In genomic region chr17:75864448-75864871, GRCh38 we compare ENCODE assay signal across 9 cellular contexts. TPM values are rescaled to one million over a fixed set of nuclear protein-coding genes. Genes with fewer than 3 reads are reported as not detected.
DNase-seq lines count a peak whose midpoint lies in the region; ATAC-seq and TF ChIP-seq lines count a peak whose summit lies in the region.
"Had no signal": no experiment of that assay in that cellular context is flagged by ENCODE, and none has a peak within 500 bp of the region (broad histone marks: within the 10 kb centered on the region; RNA-seq: fewer than 3 reads in every experiment).

No MANE protein-coding gene starts in this region.

- no peaks in the 10 kb centered on the region for H3K36me3 Mint-ChIP-seq in neural progenitor cell

- ATAC-seq in HG02759 (IDR thresholded peaks at IDR 0.05; ENCODE audit: unreplicated experiment): peak; percentile 80

- peak; percentile 30 to 35 for DNase-seq in stimulated activated CD4-positive, alpha-beta T cell treated with anti-CD3 and anti-CD28 coated beads, Interleukin-2, amount 100 ng/mL, for 24 hours
- DNase-seq in stimulated activated CD4-positive, alpha-beta T cell treated with anti-CD3 and anti-CD28 coated beads, Interleukin-12 subunit alpha, Interleukin-12 subunit beta, amount 100 ng/mL, for 4 hours: no peak
- DNase-seq in NOMO-1 treated with DMSO at 0.1 percent for 48 hours (lab: John Stamatoyannopoulos, UW; ENCODE audit: unreplicated experiment): peak; percentile 32
- peak; percentile 44 for DNase-seq in dedifferentiated amniotic fluid mesenchymal stem cell (ENCODE audit: extremely low spot score)
- DNase-seq in neural progenitor cell (ENCODE audit: low spot score): peak; percentile 32
- no peak for DNase-seq in ACHN
- DNase-seq in NCI-H1436 treated with DMSO at 0.1 percent for 48 hours (lab: John Stamatoyannopoulos, UW): no peak

- H3K4me3 ChIP-seq in neural progenitor cell: no peak overlapping the region

- no peaks in the 10 kb centered on the region for H3K36me3 ChIP-seq in neural progenitor cell

- no peak overlapping the region for H3K4me3 Mint-ChIP-seq in neural progenitor cell

- in situ Hi-C loops in ACHN (cut with HindIII; ENCODE audit: low pct_ligation_motif_present, low pct_unique_long_range_greater_than_20kb, low sequenced_read_pairs): no loop called here

- H3K9me3 Mint-ChIP-seq in neural progenitor cell: no peaks in the 10 kb centered on the region

- no peak overlapping the region for H2AFZ ChIP-seq in neural progenitor cell (replicated peaks)

- H3F3A ChIP-seq in neural progenitor cell (ENCODE audit: low read depth): peaks cover 8% of the 10 kb centered on the region

- no peak overlapping the region for H3K9ac ChIP-seq in neural progenitor cell

- no peaks in the 10 kb centered on the region for H3K9me3 ChIP-seq in neural progenitor cell (ENCODE audit: low read depth)

- no peak overlapping the region for H3K27ac ChIP-seq in neural progenitor cell
- H3K27ac ChIP-seq: epithelial cell of prostate had no signal

- no peak overlapping the region for H3K4me2 ChIP-seq in neural progenitor cell

- H4K20me1 ChIP-seq in neural progenitor cell (ENCODE audit: low read depth): no peaks in the 10 kb centered on the region

- peaks cover 8% of the 10 kb centered on the region for H3K27me3 Mint-ChIP-seq in neural progenitor cell (ENCODE audit: insufficient read depth, low read depth)

- H3K27me3 ChIP-seq in neural progenitor cell: no peaks in the 10 kb centered on the region

- H3K4me1 ChIP-seq in neural progenitor cell: no peaks in the 10 kb centered on the region

- peak overlapping the region; percentile 57 for H3K27ac Mint-ChIP-seq in neural progenitor cell

- no peaks in the 10 kb centered on the region for H3K79me2 ChIP-seq in neural progenitor cell (ENCODE audit: low read depth)

- peaks cover 23% of the 10 kb centered on the region for H3K4me1 Mint-ChIP-seq in neural progenitor cell

- no peak for TF ChIP-seq CTCF in neural progenitor cell (IDR thresholded peaks at IDR 0.05)

RNA-seq across cellular contexts. Expression of gene WBP2, which starts 9.3 kb away (rescaled TPM):
- total RNA-seq in neural progenitor cell (ENCODE audit: low replicate concordance): 20.9 and 23.8 TPM in 2 replicates

RNA-seq across cellular contexts. Expression of gene TRIM47, which starts 13.9 kb away (rescaled TPM):
- 0.90 and 1.3 TPM in 2 replicates for total RNA-seq in neural progenitor cell (ENCODE audit: low replicate concordance)

RNA-seq across cellular contexts. Expression of gene UNC13D, which starts 20.3 kb away (rescaled TPM):
- 0.09 and 0.96 TPM in 2 replicates for total RNA-seq in neural progenitor cell (ENCODE audit: low replicate concordance)

RNA-seq across cellular contexts. Expression of gene TRIM65, which starts 32.3 kb away (rescaled TPM):
- 17.2 and 36.3 TPM in 2 replicates for total RNA-seq in neural progenitor cell (ENCODE audit: low replicate concordance)

RNA-seq across cellular contexts. Expression of gene MRPL38, which starts 40.2 kb away (rescaled TPM):
- total RNA-seq in neural progenitor cell (ENCODE audit: low replicate concordance): 26.8 and 57.4 TPM in 2 replicates

Comparison
In these comparisons a context has a peak if more than half of its experiments do, and no peak if none do; other contexts are left out.
1. DNase-seq: peak in stimulated activated CD4-positive, alpha-beta T cell treated with anti-CD3 and anti-CD28 coated beads, Interleukin-2, amount 100 ng/mL, for 24 hours (2 of 2), NOMO-1 treated with DMSO at 0.1 percent for 48 hours (single experiment), dedifferentiated amniotic fluid mesenchymal stem cell (single experiment) and neural progenitor cell (single experiment); none in stimulated activated CD4-positive, alpha-beta T cell treated with anti-CD3 and anti-CD28 coated beads, Interleukin-12 subunit alpha, Interleukin-12 subunit beta, amount 100 ng/mL, for 4 hours (single experiment), ACHN (single experiment) and NCI-H1436 treated with DMSO at 0.1 percent for 48 hours (single experiment).